Comparison of ENCODE assay signal across 8 cellular contexts in genomic region chr16:23670137-23670776, GRCh38. TPM values are rescaled to one million over a fixed set of nuclear protein-coding genes. Genes with fewer than 3 reads are reported as not detected.
A peak's percentile ranks its signal among the peaks of the same experiment; 100 is the strongest.
DNase-seq lines count a peak whose midpoint lies in the region; ATAC-seq and TF ChIP-seq lines count a peak whose summit lies in the region.

No MANE protein-coding gene starts in this region.

- TF ChIP-seq CTCF in upper lobe of right lung (IDR thresholded peaks at IDR 0.05), result no peak

- H3K27me3 ChIP-seq in upper lobe of right lung, result no peaks in the 10 kb centered on the region

- H3K36me3 ChIP-seq in upper lobe of right lung, result peaks cover 56% of the 10 kb centered on the region

- intact Hi-C loops in upper lobe of right lung (cut with DNase I), result no loop called here

- DNase-seq in activated T-cell treated with anti-CD3 and anti-CD28 coated beads for 24 hours (ENCODE audit: low read depth) (peak; percentile 48), non-pigmented ciliary epithelial cell (ENCODE audit: low read depth) (peak; percentile 67), upper lobe of right lung (no peak), NCI-H146 (lab: John Stamatoyannopoulos, UW) (no peak)
- no peak for DNase-seq in activated T-cell treated with anti-CD3 and anti-CD28 coated beads, Interleukin-2, amount 50 U/mL, for 1 hour
- DNase-seq in activated CD4-positive, alpha-beta T cell treated with anti-CD3 and anti-CD28 coated beads, Interleukin-2, amount 50 U/mL, for 48 hours, result peak; percentile 47 to 64
- no peak for DNase-seq in effector CD8-positive, alpha-beta T cell (lab: John Stamatoyannopoulos, UW)

- no peaks in the 10 kb centered on the region for H3K9me3 ChIP-seq in upper lobe of right lung

- H3K4me3 ChIP-seq in upper lobe of right lung, result no peak overlapping the region

- H3K4me1 ChIP-seq in upper lobe of right lung, result no peaks in the 10 kb centered on the region

- H3K27ac ChIP-seq in upper lobe of right lung, result no peak overlapping the region

- ATAC-seq in HG02943 (IDR thresholded peaks at IDR 0.05; ENCODE audit: low read depth, unreplicated experiment) (peak; percentile 80), upper lobe of right lung (no peak)

RNA-seq across cellular contexts. Expression of gene PLK1, which starts 8.4 kb away (rescaled TPM):
- 1.8 TPM for total RNA-seq in upper lobe of right lung

RNA-seq across cellular contexts. Expression of gene DCTN5, which starts 29.0 kb away (rescaled TPM):
- total RNA-seq in upper lobe of right lung, result 48.7 TPM

RNA-seq across cellular contexts. Expression of gene PALB2, which starts 29.1 kb away (rescaled TPM):
- 11.7 TPM for total RNA-seq in upper lobe of right lung

RNA-seq across cellular contexts. Expression of gene ERN2, which starts 42.8 kb away (rescaled TPM):
- 0.29 TPM for total RNA-seq in upper lobe of right lung

Comparison
In these comparisons a context has a peak if more than half of its experiments do, and no peak if none do; other contexts are left out.
1. DNase-seq: peak in activated T-cell treated with anti-CD3 and anti-CD28 coated beads for 24 hours (single experiment), activated CD4-positive, alpha-beta T cell treated with anti-CD3 and anti-CD28 coated beads, Interleukin-2, amount 50 U/mL, for 48 hours (2 of 2) and non-pigmented ciliary epithelial cell (single experiment); none in activated T-cell treated with anti-CD3 and anti-CD28 coated beads, Interleukin-2, amount 50 U/mL, for 1 hour (single experiment), upper lobe of right lung (single experiment), NCI-H146 (single experiment) and effector CD8-positive, alpha-beta T cell (single experiment).